In genomic region chr4:41679991-41680390, GRCh38 we compare ENCODE assay signal across 22 cellular contexts.
A peak's percentile ranks its signal among the peaks of the same experiment; 100 is the strongest.
DNase-seq lines count a peak whose midpoint lies in the region; ATAC-seq, FAIRE-seq and TF ChIP-seq lines count a peak whose summit lies in the region.
"Had no signal": no experiment of that assay in that cellular context is flagged by ENCODE, and none has a peak within 500 bp of the region (broad histone marks: within the 10 kb centered on the region; RNA-seq: fewer than 3 reads in every experiment).

No MANE protein-coding gene starts in this region.

- ATAC-seq in HepG2 (no peak), right lobe of liver (no peak)
- ATAC-seq: A549, GM23338, HCT116 had no signal

- TF ChIP-seq RAD21 in HepG2 (CRISPR knock-in tag; IDR thresholded peaks at IDR 0.05) = no peak

- H4K8ac ChIP-seq in trophoblast cell (ENCODE audit: low read depth, low read length) = no peak overlapping the region

- WGBS in HepG2 (ENCODE audit: low lambda C conversion rate) = 15% methylated on average over 4 of the region's 4 CpGs
- WGBS in right lobe of liver (ENCODE audit: insufficient coverage, low coverage, low lambda C conversion rate, missing lambda C conversion rate) = 83% methylated on average over 4 of the region's 4 CpGs
- WGBS in trophoblast cell (ENCODE audit: extremely low coverage, insufficient coverage, insufficient read length) = no CpG with 5 or more reads among the region's 4 CpGs

- no peak overlapping the region for H3K27ac Mint-ChIP-seq in activated CD4-positive, alpha-beta T cell treated with anti-CD3 and anti-CD28 coated beads, Interleukin-2, amount 10 ng/mL, durations not matched to agents 24 days and 14 days
- H3K27ac Mint-ChIP-seq: CD4-positive, alpha-beta T cell; GM23338; HFFc6 had no signal

- FAIRE-seq in HepG2 (lab: Jason Lieb, UNC) = no peak
- FAIRE-seq: A549, D721Med, GM12892, GM18507, HTR-8/SVneo had no signal

- TF ChIP-seq CTCF in HepG2 (CRISPR knock-in tag; IDR thresholded peaks at IDR 0.05) (no peak), right lobe of liver (IDR thresholded peaks at IDR 0.05) (no peak), fibroblast of pulmonary artery (IDR thresholded peaks at IDR 0.05; ENCODE audit: low read length, missing control alignments) (no peak)

- no peak overlapping the region for H2BK12ac ChIP-seq in trophoblast cell (ENCODE audit: low read length)

- no peak overlapping the region for H4K12ac ChIP-seq in trophoblast cell (ENCODE audit: low read depth, low read length)

- H2BK5ac ChIP-seq in trophoblast cell (ENCODE audit: low read depth, low read length, poor library complexity) = no peak overlapping the region

- H2BK120ac ChIP-seq in trophoblast cell (ENCODE audit: insufficient read depth, low read length, poor library complexity) = no peak overlapping the region

- no peak for TF ChIP-seq EP300 in HepG2 (IDR thresholded peaks at IDR 0.05; ENCODE audit: low read depth in 2 of 2, low read length in 2 of 2)
- no peak for TF ChIP-seq EP300 in HepG2 (CRISPR knock-in tag; IDR thresholded peaks at IDR 0.05; ENCODE audit: borderline replicate concordance)

- H4K20me1 ChIP-seq in HepG2 (ENCODE audit: insufficient read depth, low read length) = no peaks in the 10 kb centered on the region

- no peaks in the 10 kb centered on the region for H3K36me3 Mint-ChIP-seq in activated CD4-positive, alpha-beta T cell treated with anti-CD3 and anti-CD28 coated beads, Interleukin-2, amount 10 ng/mL, durations not matched to agents 24 days and 14 days (ENCODE audit: low read depth)

- H3K79me1 ChIP-seq in trophoblast cell (ENCODE audit: low read length) = no peaks in the 10 kb centered on the region

- no peak overlapping the region for H3K4ac ChIP-seq in trophoblast cell (ENCODE audit: low read depth, low read length)

- no peak overlapping the region for H2AFZ ChIP-seq in HepG2 (ENCODE audit: low read length)
- no peak overlapping the region for H2AFZ ChIP-seq in trophoblast cell (ENCODE audit: insufficient read depth, low read length, poor library complexity)
- H2AFZ ChIP-seq: GM23338 had no signal

- intact Hi-C loops in HepG2 (cut with micrococcal nuclease; ENCODE audit: unreplicated experiment) (no loop called here), right lobe of liver (cut with DNase I) (no loop called here)
- intact Hi-C loops in activated CD4-positive, alpha-beta T cell treated with anti-CD3 and anti-CD28 coated beads, Interleukin-2, amount 10 ng/mL, durations not matched to agents 24 days and 14 days (cut with micrococcal nuclease) = no loop called here

- no peak overlapping the region for H3K4me2 ChIP-seq in HepG2 (ENCODE audit: low read depth, low read length)
- no peak overlapping the region for H3K4me2 ChIP-seq in trophoblast cell (ENCODE audit: low read length)
- H3K4me2 ChIP-seq: A549, GM23338 had no signal

- H3K36me3 ChIP-seq in HepG2 (replicated peaks in 1 of 2; ENCODE audit: control insufficient read depth in 1 of 2, insufficient read depth in 2 of 2, low read length in 2 of 2) (no peaks in the 10 kb centered on the region), right lobe of liver (peaks cover 0 to 12% (median 6%) of the 10 kb centered on the region in 4 donors), trophoblast cell (ENCODE audit: control insufficient read depth in 1 of 2, insufficient read depth in 2 of 2, low read length in 2 of 2) (peaks cover 2 to 13% of the 10 kb centered on the region in 2 experiments)

- H3K79me2 ChIP-seq in HepG2 (ENCODE audit: insufficient read depth, low read length) (no peaks in the 10 kb centered on the region), trophoblast cell (ENCODE audit: control insufficient read depth, insufficient read depth, low read length, poor library complexity) (no peaks in the 10 kb centered on the region)

- no peak for DNase-seq in HepG2 (ENCODE audit: low spot score)
- DNase-seq in right lobe of liver = no peak
- peak; percentile 18 for DNase-seq in fibroblast of pulmonary artery (ENCODE audit: low read depth)
- DNase-seq in trophoblast cell = peak; percentile 65 to 72
- no peak for DNase-seq in NCI-H2227 (lab: John Stamatoyannopoulos, UW; ENCODE audit: unreplicated experiment)
- no peak for DNase-seq in superior temporal gyrus (ENCODE audit: extremely low spot score)
- DNase-seq in activated CD4-positive, alpha-beta T cell treated with anti-CD3 and anti-CD28 coated beads, Interleukin-2, amount 10 ng/mL, durations not matched to agents 24 days and 14 days = no peak
- DNase-seq: AML-193; Caco-2; CD4-positive, alpha-beta T cell; GDM1; H7; HFFc6 had no signal

- H3K9me3 Mint-ChIP-seq in activated CD4-positive, alpha-beta T cell treated with anti-CD3 and anti-CD28 coated beads, Interleukin-2, amount 10 ng/mL, durations not matched to agents 24 days and 14 days = no peaks in the 10 kb centered on the region
- H3K9me3 Mint-ChIP-seq: CD4-positive, alpha-beta T cell; GM23338; HFFc6 had no signal

- BruUV-seq in HepG2 (replicated peaks; lab: Mats Ljungman, UMichigan) = no TSS peak

- TF ChIP-seq POLR2A in HepG2 (IDR thresholded peaks at IDR 0.05; ENCODE audit: insufficient read depth in 1 of 2, low read depth in 2 of 2, low read length in 2 of 2) (no peak), right lobe of liver (IDR thresholded peaks at IDR 0.05) (no peak)

- H3K9me3 ChIP-seq in HepG2 (ENCODE audit: low read length) = no peaks in the 10 kb centered on the region
- H3K9me3 ChIP-seq in right lobe of liver = no peaks in the 10 kb centered on the region
- H3K9me3 ChIP-seq in trophoblast cell (ENCODE audit: insufficient read depth, low read depth, low read length) = peaks cover 3% of the 10 kb centered on the region
- H3K9me3 ChIP-seq: A549, Caco-2 had no signal

- H3K4me3 ChIP-seq in HepG2 (replicated peaks in 1 of 3; ENCODE audit: insufficient read depth in 1 of 3, low read depth in 2 of 3, low read length in 3 of 3) = no peak overlapping the region
- H3K4me3 ChIP-seq in right lobe of liver = no peak overlapping the region
- H3K4me3 ChIP-seq in fibroblast of pulmonary artery (replicated peaks; ENCODE audit: low read depth, low read length) = no peak overlapping the region
- H3K4me3 ChIP-seq in trophoblast cell (ENCODE audit: low read depth, low read length) = no peak overlapping the region
- H3K4me3 ChIP-seq: A549, GM23338 had no signal

- H4K91ac ChIP-seq in trophoblast cell (ENCODE audit: low read depth, low read length) = no peak overlapping the region

- peaks cover 0 to 6% of the 10 kb centered on the region in 2 experiments; a peak in 1 of 5 replicates for H3K27me3 ChIP-seq in HepG2 (ENCODE audit: control insufficient read depth in 1 of 2, insufficient read depth in 2 of 2, low read length in 2 of 2)
- H3K27me3 ChIP-seq in right lobe of liver = no peaks in the 10 kb centered on the region
- no peaks in the 10 kb centered on the region for H3K27me3 ChIP-seq in trophoblast cell (ENCODE audit: insufficient read depth, low read length)

- in situ Hi-C loops in HepG2 (cut with HindIII; ENCODE audit: extremely low pct_ligation_motif_present, low pct_unique_long_range_greater_than_20kb) = loop anchor here (25.0 kb wide), 1 partner anchor 832 kb away; no protein-coding TSS in a partner anchor

- H3K27me3 Mint-ChIP-seq in activated CD4-positive, alpha-beta T cell treated with anti-CD3 and anti-CD28 coated beads, Interleukin-2, amount 10 ng/mL, durations not matched to agents 24 days and 14 days = no peaks in the 10 kb centered on the region
- H3K27me3 Mint-ChIP-seq: CD4-positive, alpha-beta T cell had no signal

- no peak overlapping the region for H3K4me3 Mint-ChIP-seq in activated CD4-positive, alpha-beta T cell treated with anti-CD3 and anti-CD28 coated beads, Interleukin-2, amount 10 ng/mL, durations not matched to agents 24 days and 14 days
- H3K4me3 Mint-ChIP-seq: CD4-positive, alpha-beta T cell; GM23338; HFFc6 had no signal

- H3K9ac ChIP-seq in HepG2 (ENCODE audit: insufficient read depth, low read depth, low read length) (no peak overlapping the region), trophoblast cell (ENCODE audit: low read length) (no peak overlapping the region)

- POLR2A ChIA-PET in HepG2 (lab: Yijun Ruan, JAX) = no interaction called here

- no peaks in the 10 kb centered on the region for H3K4me1 Mint-ChIP-seq in activated CD4-positive, alpha-beta T cell treated with anti-CD3 and anti-CD28 coated beads, Interleukin-2, amount 10 ng/mL, durations not matched to agents 24 days and 14 days

- H3K23ac ChIP-seq in trophoblast cell (ENCODE audit: low read length) = no peak overlapping the region

- H2AK5ac ChIP-seq in trophoblast cell (ENCODE audit: low read length) = no peak overlapping the region

- H3K14ac ChIP-seq in trophoblast cell (ENCODE audit: low read length) = no peak overlapping the region

- H3K18ac ChIP-seq in trophoblast cell (ENCODE audit: low read length) = no peak overlapping the region

- CTCF ChIA-PET in HepG2 (lab: Yijun Ruan, JAX; ENCODE audit: low intra/inter-chr PET ratio, low total read pairs) = no interaction called here

- H3K27ac ChIP-seq in HepG2 (ENCODE audit: extremely low read length, insufficient read depth, low read length) = no peak overlapping the region
- no peak overlapping the region for H3K27ac ChIP-seq in right lobe of liver
- no peak overlapping the region for H3K27ac ChIP-seq in trophoblast cell (ENCODE audit: low read depth, low read length)
- H3K27ac ChIP-seq: 22Rv1, A549, C4-2B had no signal

- H3K4me1 ChIP-seq in HepG2 (ENCODE audit: insufficient read depth, low read length) = no peaks in the 10 kb centered on the region
- H3K4me1 ChIP-seq in right lobe of liver = no peaks in the 10 kb centered on the region
- peaks cover 3 to 5% of the 10 kb centered on the region in 2 experiments for H3K4me1 ChIP-seq in trophoblast cell (ENCODE audit: control insufficient read depth in 1 of 2, insufficient read depth in 2 of 2, low read length in 2 of 2)
- H3K4me1 ChIP-seq: A549, Caco-2 had no signal

TF ChIP-seq in HepG2, 621 proteins besides CTCF, POLR2A, EP300 and RAD21:
- TF ChIP-seq MYPOP (CRISPR knock-in tag; IDR thresholded peaks at IDR 0.05) (no peak), ATF7 (IDR thresholded peaks at IDR 0.05) (0 out of 2 replicates have a peak, but pooled peaks have one; percentile 42), ATF7 (CRISPR knock-in tag; IDR thresholded peaks at IDR 0.05) (no peak)

Comparison
In these comparisons a context has a peak if more than half of its experiments do, and no peak if none do; other contexts are left out.
1. DNase-seq: peak in fibroblast of pulmonary artery (single experiment) and trophoblast cell (2 of 2); none in HepG2 (single experiment), right lobe of liver (0 of 3), NCI-H2227 (single experiment), superior temporal gyrus (single experiment) and activated CD4-positive, alpha-beta T cell treated with anti-CD3 and anti-CD28 coated beads, Interleukin-2, amount 10 ng/mL, durations not matched to agents 24 days and 14 days (single experiment).